Comparison of ENCODE assay signal across 14 cellular contexts in the genomic region with DNA sequence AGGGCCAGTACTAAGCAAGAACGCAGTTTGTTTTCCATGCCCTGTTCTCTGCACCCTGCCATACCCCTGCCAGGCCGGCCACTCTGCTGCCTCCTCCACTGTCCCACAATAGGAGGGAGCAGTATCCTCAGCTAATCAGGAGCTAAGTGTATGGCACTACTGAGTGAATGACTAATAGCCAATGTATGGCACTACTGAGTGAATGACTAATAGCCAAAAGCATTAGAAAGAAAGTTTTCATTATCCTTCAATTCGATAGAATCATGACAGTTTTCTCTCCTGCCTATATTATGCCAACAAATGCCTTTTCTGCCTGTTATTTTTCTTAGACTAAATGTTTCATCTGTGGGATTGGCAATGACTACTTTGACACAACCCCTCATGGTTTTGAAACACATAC.
DNase-seq lines count a peak whose midpoint lies in the region; ATAC-seq and TF ChIP-seq lines count a peak whose summit lies in the region.
"Had no signal": no experiment of that assay in that cellular context is flagged by ENCODE, and none has a peak within 500 bp of the region (broad histone marks: within the 10 kb centered on the region; RNA-seq: fewer than 3 reads in every experiment).

No MANE protein-coding gene starts in this region.

- ATAC-seq in HG03039 (IDR thresholded peaks at IDR 0.05; ENCODE audit: unreplicated experiment) (no peak), upper lobe of left lung (ENCODE audit: low FRiP score in 2 of 2) (no peak)

- H3K4me1 ChIP-seq in adipocyte (ENCODE audit: control insufficient read depth, insufficient read depth, low read length): peaks cover 12% of the 10 kb centered on the region
- no peaks in the 10 kb centered on the region for H3K4me1 ChIP-seq in upper lobe of left lung
- H3K4me1 ChIP-seq: left ventricle myocardium inferior, suprapubic skin had no signal

- 91 to 96% methylated on average over 3 of the region's 3 CpGs for whole genome bisulfite sequencing in upper lobe of left lung, 2 donors

- no peaks in the 10 kb centered on the region for H3K9me3 Mint-ChIP-seq in type B pancreatic cell
- H3K9me3 Mint-ChIP-seq: nephron progenitor cell had no signal

- POLR2A ChIA-PET in GM10248 (lab: Yijun Ruan, JAX): no interaction called here

- H3K27me3 ChIP-seq in adipocyte (replicated peaks; ENCODE audit: control insufficient read depth, insufficient read depth, low read length): no peaks in the 10 kb centered on the region
- no peaks in the 10 kb centered on the region for H3K27me3 ChIP-seq in upper lobe of left lung
- H3K27me3 ChIP-seq: suprapubic skin had no signal

- H3K4me1 Mint-ChIP-seq in type B pancreatic cell (ENCODE audit: unreplicated experiment): no peaks in the 10 kb centered on the region

- peaks cover 8% of the 10 kb centered on the region for H3K36me3 Mint-ChIP-seq in type B pancreatic cell

- TF ChIP-seq CTCF in type B pancreatic cell (conservative IDR thresholded peaks at IDR 0.05) (no peak), upper lobe of left lung (IDR thresholded peaks at IDR 0.05) (no peak), GM10248 (IDR thresholded peaks at IDR 0.05; ENCODE audit: control extremely low read depth, extremely low read depth, low read depth, missing control alignments) (no peak)

- DNase-seq in HS-5 (ENCODE audit: low read depth) (peak; percentile 52), adipocyte (ENCODE audit: low read depth) (peak; percentile 39), fibroblast of the conjunctiva (ENCODE audit: low read depth) (peak; percentile 17), type B pancreatic cell (ENCODE audit: extremely low spot score, unreplicated experiment) (no peak), upper lobe of left lung (no peak), GM10248 (ENCODE audit: extremely low spot score) (no peak)
- DNase-seq: activated CD4-positive, CD25-positive, alpha-beta regulatory T cell; Kasumi-1; left ventricle myocardium inferior; nephron progenitor cell; NK-92 treated with Interleukin-12 subunit alpha and Interleukin-12 subunit beta, amount 100 ng/mL, for 24 hours had no signal

- no peak for TF ChIP-seq POLR2A in upper lobe of left lung (IDR thresholded peaks at IDR 0.05)

- CTCF ChIA-PET in GM10248 (lab: Yijun Ruan, JAX): interaction anchor here (0.9 to 2.0 kb wide), 4 partner anchors 11 to 123 kb away, joined by 3 to 6 read pairs (median 3); no protein-coding TSS in a partner anchor

- no peak for TF ChIP-seq EP300 in upper lobe of left lung (IDR thresholded peaks at IDR 0.05)

- no peak overlapping the region for H3K9ac ChIP-seq in adipocyte (ENCODE audit: low read length)

- no peaks in the 10 kb centered on the region for H3K27me3 Mint-ChIP-seq in type B pancreatic cell

- H3K27ac Mint-ChIP-seq in type B pancreatic cell: peak overlapping the region; percentile 77
- H3K27ac Mint-ChIP-seq: nephron progenitor cell had no signal

- H3K36me3 ChIP-seq in adipocyte (ENCODE audit: control insufficient read depth, insufficient read depth, low read length, severe bottlenecking): peaks cover 6% of the 10 kb centered on the region
- peaks cover 0 to 2% (median 0%) of the 10 kb centered on the region in 4 donors for H3K36me3 ChIP-seq in upper lobe of left lung

- H3K4me3 ChIP-seq in adipocyte (ENCODE audit: low read length): no peak overlapping the region
- H3K4me3 ChIP-seq in upper lobe of left lung: no peak overlapping the region
- H3K4me3 ChIP-seq: left ventricle myocardium inferior, skin epidermis, suprapubic skin had no signal

- no peak overlapping the region for H3K4me3 Mint-ChIP-seq in type B pancreatic cell
- H3K4me3 Mint-ChIP-seq: nephron progenitor cell had no signal

- no peaks in the 10 kb centered on the region for H3K9me3 ChIP-seq in adipocyte (ENCODE audit: control insufficient read depth, low read length)
- H3K9me3 ChIP-seq in upper lobe of left lung: no peaks in the 10 kb centered on the region
- H3K9me3 ChIP-seq: left ventricle myocardium inferior, suprapubic skin had no signal

- H3K27ac ChIP-seq in upper lobe of left lung: no peak overlapping the region
- H3K27ac ChIP-seq: left ventricle myocardium inferior, skin epidermis, suprapubic skin had no signal

Comparison
In these comparisons a context has a peak if more than half of its experiments do, and no peak if none do; other contexts are left out.
1. DNase-seq: peak in HS-5 (single experiment), adipocyte (single experiment) and fibroblast of the conjunctiva (single experiment); none in type B pancreatic cell (single experiment), upper lobe of left lung (0 of 2) and GM10248 (single experiment).